35 cellular contexts compared by ENCODE assay signal in genomic region chr14:106414464-106414863, GRCh38.
DNase-seq lines count a peak whose midpoint lies in the region; ATAC-seq, FAIRE-seq and TF ChIP-seq lines count a peak whose summit lies in the region.
"Had no signal": no experiment of that assay in that cellular context is flagged by ENCODE, and none has a peak within 500 bp of the region (broad histone marks: within the 10 kb centered on the region; RNA-seq: fewer than 3 reads in every experiment).

No MANE protein-coding gene starts in this region.

- no peak overlapping the region for H3K4me3 ChIP-seq in SK-N-SH (ENCODE audit: low read depth in 2 of 2, low read length in 1 of 2)
- H3K4me3 ChIP-seq: A549; BLaER1; BLaER1 treated with 17β-estradiol and CSF1 and Interleukin-3, amounts not matched to agents 10 nM and 100 nM had no signal

- no peaks in the 10 kb centered on the region; the same call in 1 of the 2 replicates for H4K20me1 ChIP-seq in SK-N-SH (ENCODE audit: insufficient read depth)
- H4K20me1 ChIP-seq: BLaER1; BLaER1 treated with 17β-estradiol and CSF1 and Interleukin-3, amounts not matched to agents 10 nM and 100 nM had no signal

- FAIRE-seq in GM19239 (lab: Jason Lieb, UNC) (peak; percentile 72), frontal cortex (lab: Jason Lieb, UNC) (peak; percentile 48)
- FAIRE-seq: A549, D721Med had no signal

- CTCF ChIA-PET in SK-N-SH (lab: Yijun Ruan, JAX): interaction anchor here (1.2 kb wide), 1 partner anchor 157 kb away, joined by 3 read pairs; no protein-coding TSS in a partner anchor

- no peak overlapping the region for H3K4me3 Mint-ChIP-seq in CD14-positive monocyte
- H3K4me3 Mint-ChIP-seq: B cell; CD4-positive, alpha-beta memory T cell; CD4-positive, alpha-beta T cell; CD4-positive, CD25-positive, alpha-beta regulatory T cell; CD8-positive, alpha-beta memory T cell; CD8-positive, alpha-beta T cell had no signal

- no peaks in the 10 kb centered on the region for H3K36me3 Mint-ChIP-seq in CD14-positive monocyte
- H3K36me3 Mint-ChIP-seq: CD4-positive, CD25-positive, alpha-beta regulatory T cell; CD8-positive, alpha-beta memory T cell; CD8-positive, alpha-beta T cell had no signal

- POLR2A ChIA-PET in SK-N-SH (lab: Yijun Ruan, JAX): no interaction called here

- H3F3A ChIP-seq in SK-N-SH (replicated peaks; ENCODE audit: insufficient read depth): peaks cover 22% of the 10 kb centered on the region

- H3K9me3 Mint-ChIP-seq in CD14-positive monocyte: peaks cover 0 to 8% (median 6%) of the 10 kb centered on the region in 7 donors
- H3K9me3 Mint-ChIP-seq: CD4-positive, alpha-beta T cell; CD8-positive, alpha-beta memory T cell; CD8-positive, alpha-beta T cell had no signal

- no peak for TF ChIP-seq EP300 in SK-N-SH (IDR thresholded peaks at IDR 0.05; ENCODE audit: borderline replicate concordance in 1 of 2, low read depth in 1 of 2, low read length in 1 of 2)

- no peaks in the 10 kb centered on the region for H3K4me1 ChIP-seq in SK-N-SH (ENCODE audit: control insufficient read depth in 1 of 2, insufficient read depth in 2 of 2, low read depth in 1 of 2, low read length in 1 of 2)
- H3K4me1 ChIP-seq: A549, BE2C, Caco-2 had no signal

- H3K27ac Mint-ChIP-seq in CD14-positive monocyte: no peak overlapping the region
- H3K27ac Mint-ChIP-seq: B cell; CD4-positive, alpha-beta memory T cell; CD4-positive, alpha-beta T cell; CD4-positive, CD25-positive, alpha-beta regulatory T cell; CD8-positive, alpha-beta memory T cell; CD8-positive, alpha-beta T cell had no signal

- H3K27ac ChIP-seq in SK-N-SH (ENCODE audit: low read depth in 2 of 2, low read length in 1 of 2): no peak overlapping the region
- H3K27ac ChIP-seq in KOPT-K1 (ENCODE audit: low read depth, low read length, poor library complexity, severe bottlenecking): peak overlapping the region; percentile 11
- H3K27ac ChIP-seq: 22Rv1; A549; BLaER1; BLaER1 treated with 17β-estradiol and CSF1 and Interleukin-3, amounts not matched to agents 10 nM and 100 nM; C4-2B had no signal

- no peaks in the 10 kb centered on the region for H3K27me3 Mint-ChIP-seq in CD14-positive monocyte (ENCODE audit: low read depth in 3 of 3)

- intact Hi-C loops in CD14-positive monocyte (cut with micrococcal nuclease): no loop called here

- H2AFZ ChIP-seq in SK-N-SH (ENCODE audit: low read depth): no peak overlapping the region

- H3K4me1 Mint-ChIP-seq in CD14-positive monocyte: peaks cover 15% of the 10 kb centered on the region
- H3K4me1 Mint-ChIP-seq: B cell had no signal

- ATAC-seq in SK-N-SH treated with all-trans-retinoic acid at 6 μM for 48 hours: no peak
- ATAC-seq: A549; CD8-positive, alpha-beta T cell had no signal

- WGBS in SK-N-SH (ENCODE audit: low lambda C conversion rate): 50% methylated on average over 1 of the region's 1 CpG

- H3K27me3 ChIP-seq in SK-N-SH (ENCODE audit: insufficient read depth): no peaks in the 10 kb centered on the region
- H3K27me3 ChIP-seq: BE2C; BLaER1; BLaER1 treated with 17β-estradiol and CSF1 and Interleukin-3, amounts not matched to agents 10 nM and 100 nM had no signal

- TF ChIP-seq RAD21 in SK-N-SH (IDR thresholded peaks at IDR 0.05; ENCODE audit: low read length): no peak

- H3K9ac ChIP-seq in SK-N-SH: no peak overlapping the region
- H3K9ac ChIP-seq: BLaER1; BLaER1 treated with 17β-estradiol and CSF1 and Interleukin-3, amounts not matched to agents 10 nM and 100 nM had no signal

- H3K9me3 ChIP-seq in SK-N-SH (no peaks in the 10 kb centered on the region), KOPT-K1 (ENCODE audit: insufficient read depth, low read length, poor library complexity, severe bottlenecking) (peaks cover 14% of the 10 kb centered on the region)
- H3K9me3 ChIP-seq: BLaER1; BLaER1 treated with 17β-estradiol and CSF1 and Interleukin-3, amounts not matched to agents 10 nM and 100 nM had no signal

- no peak for DNase-seq in SK-N-SH
- DNase-seq in GM19239 (ENCODE audit: insufficient read length, low spot score): no peak
- no peak for DNase-seq in frontal cortex (ENCODE audit: low spot score in 2 of 2)
- no peak for DNase-seq in CD14-positive monocyte (ENCODE audit: low spot score)
- no peak for DNase-seq in superior temporal gyrus (ENCODE audit: extremely low spot score)
- DNase-seq in OCI-M2 (lab: John Stamatoyannopoulos, UW; ENCODE audit: unreplicated experiment): no peak
- DNase-seq: 8988T; ACHN; AML-193; BE2C; C1 segment of cervical spinal cord; Caco-2; Calu3; CD4-positive, alpha-beta memory T cell; CD4-positive, alpha-beta T cell; CD4-positive, CD25-positive, alpha-beta regulatory T cell; CD8-positive, alpha-beta memory T cell; CD8-positive, alpha-beta T cell; COR-L47; DMS 273 treated with DMSO at 0.1 percent for 48 hours; DMS153; DMS53; DMS79; DMS79 treated with DMSO at 0.1 percent for 48 hours; DND-41; EL had no signal

- H3K9me2 ChIP-seq in SK-N-SH: no peaks in the 10 kb centered on the region

- peaks cover 30% of the 10 kb centered on the region for H3K79me2 ChIP-seq in SK-N-SH (ENCODE audit: insufficient read depth)

- H3K4me2 ChIP-seq in SK-N-SH: no peak overlapping the region
- H3K4me2 ChIP-seq: A549; BLaER1; BLaER1 treated with 17β-estradiol and CSF1 and Interleukin-3, amounts not matched to agents 10 nM and 100 nM had no signal

- H3K36me3 ChIP-seq in SK-N-SH (replicated peaks in 1 of 2; ENCODE audit: control insufficient read depth in 1 of 2, insufficient read depth in 2 of 2, low read length in 1 of 2): peaks cover 3 to 21% of the 10 kb centered on the region in 2 experiments
- no peaks in the 10 kb centered on the region for H3K36me3 ChIP-seq in KOPT-K1 (ENCODE audit: insufficient read depth, low read length)
- H3K36me3 ChIP-seq: BE2C; BLaER1; BLaER1 treated with 17β-estradiol and CSF1 and Interleukin-3, amounts not matched to agents 10 nM and 100 nM had no signal

- TF ChIP-seq CTCF in SK-N-SH (IDR thresholded peaks at IDR 0.05): no peak
- TF ChIP-seq CTCF in CD14-positive monocyte (IDR thresholded peaks at IDR 0.05): no peak

TF ChIP-seq in SK-N-SH treated with all-trans-retinoic acid at 6 μM for 48 hours, 23 proteins besides CTCF, POLR2A, EP300 and RAD21:
- TF ChIP-seq ZNF70 (CRISPR knock-in tag; IDR thresholded peaks at IDR 0.05) (no peak), ISL1 (CRISPR knock-in tag; IDR thresholded peaks at IDR 0.05) (peak; percentile 92)

TF ChIP-seq in SK-N-SH, 30 proteins besides CTCF, POLR2A, EP300 and RAD21:
- TF ChIP-seq FOXM1 (IDR thresholded peaks at IDR 0.05; ENCODE audit: low read depth) (no peak), MXI1 (IDR thresholded peaks at IDR 0.05; ENCODE audit: low read depth, low read length) (no peak), TAF1 (IDR thresholded peaks at IDR 0.05; ENCODE audit: borderline replicate concordance, low read depth, low read length) (no peak), FOXJ3 (CRISPR knock-in tag; IDR thresholded peaks at IDR 0.05) (no peak), ZBTB33 (IDR thresholded peaks at IDR 0.05; ENCODE audit: borderline replicate concordance, low read depth) (no peak), ELF1 (IDR thresholded peaks at IDR 0.05) (no peak), PBX3 (IDR thresholded peaks at IDR 0.05) (no peak)
